35 cellular contexts compared by ENCODE assay signal in the genomic region with DNA sequence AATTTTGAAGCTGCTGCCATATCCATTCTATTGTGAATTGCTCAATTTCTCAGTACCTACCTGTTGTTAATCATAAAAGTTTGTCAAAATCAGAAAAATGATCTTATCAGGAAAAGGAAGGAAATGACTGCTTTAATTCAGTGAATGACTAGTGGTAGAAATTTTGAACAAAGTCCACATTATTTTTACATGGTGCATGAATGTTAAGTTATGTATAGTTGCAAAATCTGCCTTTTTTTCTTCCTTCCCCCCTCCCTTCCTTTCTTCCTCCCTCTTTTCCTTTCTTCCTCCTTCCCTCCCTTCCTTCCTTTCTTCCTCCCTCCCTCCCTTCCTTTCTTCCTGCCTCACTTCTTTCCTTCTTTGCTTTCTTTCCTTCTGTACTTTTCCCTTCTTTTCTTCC.
"Had no signal": no experiment of that assay in that cellular context is flagged by ENCODE, and none has a peak within 500 bp of the region (broad histone marks: within the 10 kb centered on the region; RNA-seq: fewer than 3 reads in every experiment).

No MANE protein-coding gene starts in this region.

- H3K9me3 ChIP-seq: MG63 had no signal

- H3K4me2 ChIP-seq: KMS-11 had no signal

- H3K4me3 ChIP-seq: MG63 had no signal

- H3K27ac ChIP-seq: KMS-11 had no signal

- H3K9ac ChIP-seq: KMS-11 had no signal

- H3K27me3 ChIP-seq: MG63 had no signal

- H3K36me3 ChIP-seq: MG63 had no signal

- DNase-seq: Karpas-422, Kasumi-1, MG63, MM.1S, MV-4-11, NCI-H1048, NCI-H1092, NCI-H1092 treated with DMSO at 0.1 percent for 48 hours, NCI-H1105, NCI-H1105 treated with DMSO at 0.1 percent for 48 hours, NCI-H1417, NCI-H1417 treated with DMSO at 0.1 percent for 48 hours, NCI-H1436, NCI-H1436 treated with DMSO at 0.1 percent for 48 hours, NCI-H146, NCI-H1694, NCI-H1694 treated with DMSO at 0.1 percent for 48 hours, NCI-H187, NCI-H187 treated with DMSO at 0.1 percent for 48 hours, NCI-H1930, NCI-H2029, NCI-H2029 treated with DMSO at 0.1 percent for 48 hours, NCI-H2081, NCI-H2081 treated with DMSO at 0.1 percent for 48 hours, NCI-H2107, NCI-H2171, NCI-H2171 treated with DMSO at 0.1 percent for 48 hours, NCI-H2227 treated with DMSO at 0.1 percent for 48 hours, NCI-H226, NCI-H345, NCI-H446, NCI-H446 treated with DMSO at 0.1 percent for 48 hours, NCI-H510A, NCI-H510A treated with DMSO at 0.1 percent for 48 hours had no signal
